In the genomic region with DNA sequence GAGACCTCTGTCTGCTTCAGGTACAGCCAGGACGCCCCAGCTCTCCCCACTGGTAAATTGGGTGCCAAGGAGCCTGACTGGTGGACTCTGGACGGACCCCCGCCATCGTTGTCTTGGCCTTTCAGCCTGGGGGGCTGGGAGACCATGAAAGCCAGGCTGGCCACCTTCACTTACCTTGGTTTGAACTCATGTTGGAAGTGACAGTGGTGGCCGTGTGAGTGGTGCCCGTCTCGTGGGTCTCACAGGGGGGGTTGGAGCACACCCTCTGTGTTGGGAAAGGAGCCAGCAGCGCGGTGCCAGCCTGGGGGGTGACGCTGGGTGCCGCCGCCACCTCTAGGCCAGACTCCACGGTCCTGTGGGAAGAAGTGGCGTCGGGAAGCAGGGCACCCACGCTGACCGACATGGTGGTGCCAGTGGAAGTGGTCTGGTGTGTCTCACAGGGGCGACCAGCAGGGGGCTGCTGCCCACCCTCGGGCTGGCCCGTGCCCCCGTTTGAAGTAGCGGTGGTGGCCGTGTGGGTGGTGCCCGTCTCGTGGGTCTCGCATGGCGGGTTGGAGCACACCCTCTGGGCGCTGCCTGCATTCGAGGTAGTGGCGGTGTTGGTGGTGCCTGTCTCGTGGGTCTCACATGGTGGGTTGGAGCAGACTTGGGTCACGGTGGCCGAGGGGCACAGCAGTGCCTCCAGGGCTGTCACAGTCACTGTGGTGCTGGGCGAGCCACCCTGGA, we compare ENCODE assay signal across 1 cellular context.
TF ChIP-seq lines count a peak whose summit lies in the region.

No MANE protein-coding gene starts in this region.

TF ChIP-seq in HepG2, 621 proteins besides CTCF, POLR2A, EP300 and RAD21:
- no peak for TF ChIP-seq ZNF512 (CRISPR knock-in tag; IDR thresholded peaks at IDR 0.05)
- TF ChIP-seq AGO2 (optimal IDR thresholded peaks at IDR 0.05; ENCODE audit: low read depth, low read length) = peak; percentile 51
- TF ChIP-seq HNRNPL (IDR thresholded peaks at IDR 0.05; ENCODE audit: low read depth, low read length) = peak; percentile 90
- peak; percentile 47 for TF ChIP-seq RBFOX2 (IDR thresholded peaks at IDR 0.05; ENCODE audit: low read depth, low read length)
